In genomic region chr11:61142424-61142823, GRCh38 we compare ENCODE assay signal across 1 cellular context.
TF ChIP-seq lines count a peak whose summit lies in the region.

No MANE protein-coding gene starts in this region.

TF ChIP-seq in IMR-90, 13 proteins besides CTCF, POLR2A, EP300 and RAD21:
- no peak for TF ChIP-seq SMC3 (IDR thresholded peaks at IDR 0.05; ENCODE audit: low read depth, low read length)
- TF ChIP-seq MXI1 (IDR thresholded peaks at IDR 0.05; ENCODE audit: borderline replicate concordance, low read depth, low read length) = no peak
- TF ChIP-seq NFE2L2 (IDR thresholded peaks at IDR 0.05; ENCODE audit: low read depth, low read length) = no peak
- TF ChIP-seq MAFK (IDR thresholded peaks at IDR 0.05; ENCODE audit: low read depth, low read length) = no peak
- TF ChIP-seq BHLHE40 (IDR thresholded peaks at IDR 0.05; ENCODE audit: low read depth, low read length) = no peak
- no peak for TF ChIP-seq FOS (IDR thresholded peaks at IDR 0.05; ENCODE audit: low read depth, low read length)
- no peak for TF ChIP-seq USF2 (IDR thresholded peaks at IDR 0.05; ENCODE audit: low read depth, low read length)
- no peak for TF ChIP-seq RFX5 (IDR thresholded peaks at IDR 0.05; ENCODE audit: low read depth, low read length)
